ENCODE assay signal across 8 cellular contexts in genomic region chr14:95935228-95935822, GRCh38. TPM values are rescaled to one million over a fixed set of nuclear protein-coding genes. Genes with fewer than 3 reads are reported as not detected.
A peak's percentile ranks its signal among the peaks of the same experiment; 100 is the strongest.
DNase-seq lines count a peak whose midpoint lies in the region; ATAC-seq and TF ChIP-seq lines count a peak whose summit lies in the region.

No MANE protein-coding gene starts in this region.

- no peaks in the 10 kb centered on the region for H3K9me3 Mint-ChIP-seq in natural killer cell treated with Interleukin-12 subunit alpha and Interleukin-12 subunit beta and Interleukin-15 and Interleukin-18, amount 100 ng/mL, for 72 hours

- no peak overlapping the region for H3K4me3 ChIP-seq in astrocyte of the cerebellum (ENCODE audit: low read depth, low read length)

- H3K27ac Mint-ChIP-seq in natural killer cell treated with Interleukin-12 subunit alpha and Interleukin-12 subunit beta and Interleukin-15 and Interleukin-18, amount 100 ng/mL, for 72 hours, result no peak overlapping the region

- DNase-seq in Caki2 (ENCODE audit: low read depth) (peak; percentile 25), KBM-7 (peak; percentile 28), astrocyte of the cerebellum (ENCODE audit: low read depth) (peak; percentile 28), kidney tubule cell (ENCODE audit: low spot score) (peak; percentile 32), NCI-H2227 treated with DMSO at 0.1 percent for 48 hours (lab: John Stamatoyannopoulos, UW) (no peak), activated gamma-delta T cell (lab: John Stamatoyannopoulos, UW) (no peak)
- DNase-seq in natural killer cell treated with Interleukin-12 subunit alpha and Interleukin-12 subunit beta and Interleukin-15 and Interleukin-18, amount 100 ng/mL, for 72 hours (ENCODE audit: low spot score), result no peak

- H3K27me3 Mint-ChIP-seq in natural killer cell treated with Interleukin-12 subunit alpha and Interleukin-12 subunit beta and Interleukin-15 and Interleukin-18, amount 100 ng/mL, for 72 hours, result peaks cover 2 to 15% of the 10 kb centered on the region in 2 donors

- TF ChIP-seq CTCF in astrocyte of the cerebellum (IDR thresholded peaks at IDR 0.05; ENCODE audit: low read depth, low read length, missing control alignments), result no peak

- no peak for ATAC-seq in HG03432 (IDR thresholded peaks at IDR 0.05; ENCODE audit: unreplicated experiment)
- no peak for ATAC-seq in natural killer cell treated with Interleukin-12 subunit alpha and Interleukin-12 subunit beta and Interleukin-15 and Interleukin-18, amount 100 ng/mL, for 72 hours

- in situ Hi-C loops in Caki2 (cut with HindIII; ENCODE audit: low pct_unique_long_range_greater_than_20kb, low sequenced_read_pairs) (no loop called here), KBM-7 (cut with MboI; ENCODE audit: low pct_unique_long_range_greater_than_20kb, low sequenced_read_pairs) (no loop called here), astrocyte of the cerebellum (cut with HindIII; ENCODE audit: low sequenced_read_pairs) (no loop called here)

- H3K36me3 Mint-ChIP-seq in natural killer cell treated with Interleukin-12 subunit alpha and Interleukin-12 subunit beta and Interleukin-15 and Interleukin-18, amount 100 ng/mL, for 72 hours, result no peaks in the 10 kb centered on the region

- no peaks in the 10 kb centered on the region for H3K4me1 Mint-ChIP-seq in natural killer cell treated with Interleukin-12 subunit alpha and Interleukin-12 subunit beta and Interleukin-15 and Interleukin-18, amount 100 ng/mL, for 72 hours (ENCODE audit: low read depth in 2 of 2)

- H3K4me3 Mint-ChIP-seq in natural killer cell treated with Interleukin-12 subunit alpha and Interleukin-12 subunit beta and Interleukin-15 and Interleukin-18, amount 100 ng/mL, for 72 hours, result no peak overlapping the region

RNA-seq across cellular contexts. Expression of gene TUNAR, which starts 58.7 kb away (rescaled TPM):
- total RNA-seq in Caki2 (2014; rRNA removed; shearing (Covaris generic); ENCODE audit: low replicate concordance), result 4.4 and 5.4 TPM in 2 replicates
- total RNA-seq in natural killer cell treated with Interleukin-12 subunit alpha and Interleukin-12 subunit beta and Interleukin-15 and Interleukin-18, amount 100 ng/mL, for 72 hours, result not detected

Comparison
In these comparisons a context has a peak if more than half of its experiments do, and no peak if none do; other contexts are left out.
1. DNase-seq: peak in Caki2 (single experiment), KBM-7 (single experiment), astrocyte of the cerebellum (single experiment) and kidney tubule cell (single experiment); none in NCI-H2227 treated with DMSO at 0.1 percent for 48 hours (single experiment), natural killer cell treated with Interleukin-12 subunit alpha and Interleukin-12 subunit beta and Interleukin-15 and Interleukin-18, amount 100 ng/mL, for 72 hours (single experiment) and activated gamma-delta T cell (single experiment).